ENCODE assay signal across 8 cellular contexts in genomic region chr20:33674294-33675126, GRCh38. TPM values are rescaled to one million over a fixed set of nuclear protein-coding genes. Genes with fewer than 3 reads are reported as not detected.
DNase-seq lines count a peak whose midpoint lies in the region; ATAC-seq and TF ChIP-seq lines count a peak whose summit lies in the region.

NECAB3 (minus strand) TSS chr20:33674428; CDS start chr20:33674352, 76 bp downstream.

- peak within 1 kb of the TSS; percentile 56 for H2AFZ ChIP-seq in neural progenitor cell (replicated peaks)

- no peaks in the 10 kb centered on the region for H3K9me3 ChIP-seq in CD4-positive, alpha-beta memory T cell (ENCODE audit: control insufficient read depth in 1 of 2, low read length in 2 of 2)
- H3K9me3 ChIP-seq in RWPE2 (ENCODE audit: severe bottlenecking) (no peaks in the 10 kb centered on the region), neural progenitor cell (ENCODE audit: low read depth) (no peaks in the 10 kb centered on the region), upper lobe of left lung (no peaks in the 10 kb centered on the region)

- H3K27me3 ChIP-seq in CD4-positive, alpha-beta memory T cell (ENCODE audit: insufficient read depth, low read length), result no peaks in the 10 kb centered on the region
- H3K27me3 ChIP-seq in RWPE2 (ENCODE audit: insufficient read depth, poor library complexity, severe bottlenecking) (no peaks in the 10 kb centered on the region), neural progenitor cell (no peaks in the 10 kb centered on the region), upper lobe of left lung (no peaks in the 10 kb centered on the region)

- POLR2A ChIA-PET in CD4-positive, alpha-beta memory T cell (lab: Charles Lee; ENCODE audit: partially characterized antibody), result interaction anchor here (0.9 to 3.4 kb wide), 4 partner anchors 8 to 231 kb away, joined by 3 to 25 read pairs (median 5); partner anchors contain the start of genes ACTL10, PXMP4 and SNTA1

- no peaks in the 10 kb centered on the region for H3K36me3 ChIP-seq in CD4-positive, alpha-beta memory T cell (ENCODE audit: insufficient read depth, low read length)
- H3K36me3 ChIP-seq in RWPE2 (ENCODE audit: low read depth) (peaks cover 32% of the 10 kb centered on the region), neural progenitor cell (no peaks in the 10 kb centered on the region), upper lobe of left lung (no peaks in the 10 kb centered on the region)

- peaks cover 24 to 67% (median 41%) of the 10 kb centered on the region in 4 donors for H3K4me1 Mint-ChIP-seq in CD4-positive, alpha-beta memory T cell
- H3K4me1 Mint-ChIP-seq in IgD-negative memory B cell (peaks cover 14 to 18% (median 16%) of the 10 kb centered on the region in 3 donors), neural progenitor cell (peaks cover 40% of the 10 kb centered on the region)

- H3K4me3 ChIP-seq in CD4-positive, alpha-beta memory T cell (ENCODE audit: low read length in 2 of 2), result peak within 1 kb of the TSS; percentile 22 to 49
- H3K4me3 ChIP-seq in RWPE2 (ENCODE audit: severe bottlenecking), result peak within 1 kb of the TSS; percentile 49
- peak within 1 kb of the TSS; percentile 74 for H3K4me3 ChIP-seq in neural progenitor cell
- H3K4me3 ChIP-seq in upper lobe of left lung, result peak within 1 kb of the TSS; percentile 61 to 87 (median 73)

- intact Hi-C loops in CD4-positive, alpha-beta memory T cell (cut with micrococcal nuclease), result no loop called here

- peak within 1 kb of the TSS; percentile 43 for H3K27ac ChIP-seq in CD4-positive, alpha-beta memory T cell (ENCODE audit: low read depth, low read length)
- H3K27ac ChIP-seq in RWPE2 (ENCODE audit: poor library complexity, severe bottlenecking) (peak within 1 kb of the TSS; percentile 39), neural progenitor cell (no peak within 1 kb of the TSS), upper lobe of left lung (peak within 1 kb of the TSS; percentile 77 to 91 (median 82))

- H3K27me3 Mint-ChIP-seq in CD4-positive, alpha-beta memory T cell, result no peaks in the 10 kb centered on the region
- H3K27me3 Mint-ChIP-seq in IgD-negative memory B cell (no peaks in the 10 kb centered on the region), neural progenitor cell (ENCODE audit: insufficient read depth, low read depth) (peaks cover 8% of the 10 kb centered on the region)

- no peaks in the 10 kb centered on the region for H3K36me3 Mint-ChIP-seq in CD4-positive, alpha-beta memory T cell
- H3K36me3 Mint-ChIP-seq in IgD-negative memory B cell (no peaks in the 10 kb centered on the region), neural progenitor cell (peaks cover 13% of the 10 kb centered on the region)

- H3K9me3 Mint-ChIP-seq in CD4-positive, alpha-beta memory T cell, result no peaks in the 10 kb centered on the region
- H3K9me3 Mint-ChIP-seq in IgD-negative memory B cell (no peaks in the 10 kb centered on the region), neural progenitor cell (no peaks in the 10 kb centered on the region)

- peak within 1 kb of the TSS; percentile 97 for H3K4me2 ChIP-seq in neural progenitor cell

- no peaks in the 10 kb centered on the region for H3K79me2 ChIP-seq in neural progenitor cell (ENCODE audit: low read depth)

- H3K4me3 Mint-ChIP-seq in CD4-positive, alpha-beta memory T cell, result peak within 1 kb of the TSS; percentile 86 to 91 (median 89)
- H3K4me3 Mint-ChIP-seq in IgD-negative memory B cell, result peak within 1 kb of the TSS; percentile 63 to 96 (median 90)
- peak within 1 kb of the TSS; percentile 87 for H3K4me3 Mint-ChIP-seq in neural progenitor cell

- H3K27ac Mint-ChIP-seq in CD4-positive, alpha-beta memory T cell, result peak within 1 kb of the TSS; percentile 61 to 90 (median 78)
- H3K27ac Mint-ChIP-seq in IgD-negative memory B cell (peak within 1 kb of the TSS in 2 of 3 donors; percentile 2 to 9), neural progenitor cell (peak within 1 kb of the TSS; percentile 62)

- peak; percentile 38 to 61 (median 44) for DNase-seq in CD4-positive, alpha-beta memory T cell
- DNase-seq in RWPE2 (ENCODE audit: low spot score) (peak; percentile 90), globus pallidus (ENCODE audit: low spot score) (peak; percentile 81), neural progenitor cell (ENCODE audit: low spot score) (peak; percentile 94), upper lobe of left lung (peak; percentile 91 to 98)
- peak; percentile 50 for DNase-seq in activated naive CD4-positive, alpha-beta T cell treated with anti-CD3 and anti-CD28 coated beads, Interleukin-2, amount 50 U/mL, for 16 hours

- peaks cover 46% of the 10 kb centered on the region for H3K4me1 ChIP-seq in CD4-positive, alpha-beta memory T cell (ENCODE audit: insufficient read depth, low read length)
- H3K4me1 ChIP-seq in RWPE2 (ENCODE audit: insufficient read depth, poor library complexity, severe bottlenecking) (no peaks in the 10 kb centered on the region), neural progenitor cell (peaks cover 23% of the 10 kb centered on the region), upper lobe of left lung (peaks cover 19 to 44% (median 41%) of the 10 kb centered on the region in 4 donors)

- TF ChIP-seq CTCF in RWPE2 (IDR thresholded peaks at IDR 0.05; ENCODE audit: poor library complexity, severe bottlenecking), result peak; percentile 31
- no peak for TF ChIP-seq CTCF in neural progenitor cell (IDR thresholded peaks at IDR 0.05)
- TF ChIP-seq CTCF in upper lobe of left lung (IDR thresholded peaks at IDR 0.05), result peak in 1 of 6 experiments; percentile 7

- H4K20me1 ChIP-seq in neural progenitor cell (ENCODE audit: low read depth), result peaks cover 45% of the 10 kb centered on the region

- no peak for TF ChIP-seq EP300 in upper lobe of left lung (IDR thresholded peaks at IDR 0.05)

- CTCF ChIA-PET in CD4-positive, alpha-beta memory T cell (lab: Charles Lee; ENCODE audit: partially characterized antibody), result no interaction called here

- ATAC-seq in GM19397 (IDR thresholded peaks at IDR 0.05; ENCODE audit: unreplicated experiment) (peak; percentile 60), RWPE2 (ENCODE audit: low read depth) (peak; percentile 71), upper lobe of left lung (ENCODE audit: low FRiP score in 2 of 2) (peak; percentile 73 to 94)

- peak within 1 kb of the TSS; percentile 55 for H3K9ac ChIP-seq in neural progenitor cell

- WGBS in upper lobe of left lung, 2 donors, result 10 to 19% methylated on average over 17 to 22 of the region's 73 CpGs

- H3F3A ChIP-seq in neural progenitor cell (ENCODE audit: low read depth), result peaks cover 27% of the 10 kb centered on the region

- peak in 2 of 4 donors; percentile 34 to 72 for TF ChIP-seq POLR2A in upper lobe of left lung (IDR thresholded peaks at IDR 0.05)

RNA-seq across cellular contexts. Expression of gene NECAB3, which starts in this region (rescaled TPM):
- 10 to 100 TPM; 23.3 to 23.4 TPM for total RNA-seq in CD4-positive, alpha-beta memory T cell
- 1 to 10 TPM; 2.0 to 2.5 TPM for polyA plus RNA-seq in CD4-positive, alpha-beta memory T cell
- polyA plus RNA-seq in IgD-negative memory B cell, result 4.1 TPM
- total RNA-seq in neural progenitor cell (ENCODE audit: low replicate concordance), result 19.2 and 40.2 TPM in 2 replicates
- 100 to 1,000 TPM in 2 of 6 donors, 10 to 100 TPM in 4; 43.4 to 309 (median 90.6) TPM for total RNA-seq in upper lobe of left lung

Comparison
In these comparisons a context has a peak if more than half of its experiments do, and no peak if none do; other contexts are left out.
1. DNase-seq: peak in every context shown above with its lines; median percentile 94 in upper lobe of left lung; 94 in neural progenitor cell; 90 in RWPE2; 81 in globus pallidus; 50 in activated naive CD4-positive, alpha-beta T cell treated with anti-CD3 and anti-CD28 coated beads, Interleukin-2, amount 50 U/mL, for 16 hours; 44 in CD4-positive, alpha-beta memory T cell.
2. H3K27ac Mint-ChIP-seq: peak in every context shown above with its lines; median percentile 78 in CD4-positive, alpha-beta memory T cell; 62 in neural progenitor cell; 6 in IgD-negative memory B cell.